Comparison of ENCODE assay signal across 13 cellular contexts in the genomic region with DNA sequence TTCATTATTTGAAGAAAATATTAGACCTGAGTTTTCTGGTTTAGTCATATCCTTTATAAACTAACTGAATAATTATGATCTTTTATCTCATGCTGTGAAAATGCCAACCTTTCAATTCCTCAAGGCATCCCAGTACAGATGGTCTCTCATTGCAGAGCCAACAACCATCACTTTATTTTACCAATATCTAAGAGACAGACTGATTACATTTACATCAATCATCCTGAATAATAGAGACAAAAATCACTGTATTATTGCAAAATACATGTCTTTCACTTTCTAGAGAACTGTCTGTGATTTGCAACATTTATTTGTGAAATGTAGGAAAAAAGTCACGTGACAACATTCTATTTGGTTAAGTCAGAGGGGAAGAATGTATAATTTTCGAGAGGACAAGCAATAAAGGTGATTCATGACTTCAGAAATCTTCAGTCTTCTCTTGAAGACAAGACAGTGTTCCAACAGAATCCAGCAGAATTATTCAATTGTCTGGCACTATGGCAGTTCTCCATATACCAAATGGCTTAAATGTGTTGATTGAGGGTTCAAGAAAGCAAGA.
DNase-seq lines count a peak whose midpoint lies in the region; ATAC-seq, FAIRE-seq and TF ChIP-seq lines count a peak whose summit lies in the region.
"Had no signal": no experiment of that assay in that cellular context is flagged by ENCODE, and none has a peak within 500 bp of the region (broad histone marks: within the 10 kb centered on the region; RNA-seq: fewer than 3 reads in every experiment).

No MANE protein-coding gene starts in this region.

- H3K9me2 ChIP-seq in hepatocyte (replicated peaks; ENCODE audit: insufficient read depth): no peaks in the 10 kb centered on the region

- 68% methylated on average over 2 of the region's 2 CpGs for WGBS in hepatocyte (ENCODE audit: low lambda C conversion rate, missing lambda C conversion rate)

- H3K36me3 ChIP-seq in brain microvascular endothelial cell (replicated peaks): no peaks in the 10 kb centered on the region
- H3K36me3 ChIP-seq in hepatocyte (replicated peaks; ENCODE audit: insufficient read depth, low read depth): no peaks in the 10 kb centered on the region
- H3K36me3 ChIP-seq in MG63: no peaks in the 10 kb centered on the region

- H3K27ac ChIP-seq in brain microvascular endothelial cell: no peak overlapping the region
- H3K27ac ChIP-seq in hepatocyte: no peak overlapping the region

- H3K4me1 ChIP-seq in hepatocyte (ENCODE audit: insufficient read depth): peaks cover 11% of the 10 kb centered on the region

- peak; percentile 48 for DNase-seq in AG08395 (ENCODE audit: low spot score)
- DNase-seq in HTR-8/SVneo (ENCODE audit: insufficient read length, low spot score): peak; percentile 17
- peak; percentile 11 for DNase-seq in brain microvascular endothelial cell
- peak; percentile 13 for DNase-seq in hepatocyte (ENCODE audit: low spot score)
- no peak for DNase-seq in Ammon's horn (ENCODE audit: low spot score)
- DNase-seq in MG63: no peak
- DNase-seq in medulla oblongata (ENCODE audit: extremely low spot score): no peak
- DNase-seq: activated naive CD4-positive, alpha-beta T cell treated with anti-CD3 and anti-CD28 coated beads, Interleukin-2, amount 10 ng/mL, durations not matched to agents 7 days and 5 days; AML-193; DMS153; NCI-H1417 treated with DMSO at 0.1 percent for 48 hours had no signal

- H3K4me3 ChIP-seq in brain microvascular endothelial cell (ENCODE audit: low read depth, low read length): no peak overlapping the region
- no peak overlapping the region for H3K4me3 ChIP-seq in hepatocyte
- no peak overlapping the region for H3K4me3 ChIP-seq in MG63

- H3K79me2 ChIP-seq in hepatocyte: no peaks in the 10 kb centered on the region

- no peak for ATAC-seq in GM19395 (IDR thresholded peaks at IDR 0.05; ENCODE audit: unreplicated experiment)

- FAIRE-seq in HTR-8/SVneo (lab: Jason Lieb, UNC): no peak
- FAIRE-seq: endothelial cell of umbilical vein had no signal

- in situ Hi-C loops in brain microvascular endothelial cell (cut with HindIII; ENCODE audit: low pct_ligation_motif_present, low sequenced_read_pairs): no loop called here

- no peak overlapping the region for H2AFZ ChIP-seq in hepatocyte

- H3K27me3 ChIP-seq in brain microvascular endothelial cell (replicated peaks) (no peaks in the 10 kb centered on the region), hepatocyte (no peaks in the 10 kb centered on the region), MG63 (no peaks in the 10 kb centered on the region)

- TF ChIP-seq CTCF in brain microvascular endothelial cell (IDR thresholded peaks at IDR 0.05; ENCODE audit: low read depth, low read length, missing control alignments) (no peak), hepatocyte (IDR thresholded peaks at IDR 0.05; ENCODE audit: poor library complexity) (no peak)

- H3K4me2 ChIP-seq in hepatocyte: no peak overlapping the region

- H3K9me3 ChIP-seq in hepatocyte (ENCODE audit: low read depth) (no peaks in the 10 kb centered on the region), MG63 (no peaks in the 10 kb centered on the region)

- no peaks in the 10 kb centered on the region for H4K20me1 ChIP-seq in hepatocyte (ENCODE audit: insufficient read depth, poor library complexity, severe bottlenecking)

Comparison
In these comparisons a context has a peak if more than half of its experiments do, and no peak if none do; other contexts are left out.
1. DNase-seq: peak in AG08395 (single experiment), HTR-8/SVneo (single experiment), brain microvascular endothelial cell (single experiment) and hepatocyte (single experiment); none in Ammon's horn (single experiment), MG63 (single experiment) and medulla oblongata (single experiment).